In genomic region chr4:139951051-139951450, GRCh38 we compare ENCODE assay signal across 9 cellular contexts.
A peak's percentile ranks its signal among the peaks of the same experiment; 100 is the strongest.
DNase-seq lines count a peak whose midpoint lies in the region; ATAC-seq and TF ChIP-seq lines count a peak whose summit lies in the region.
"Had no signal": no experiment of that assay in that cellular context is flagged by ENCODE, and none has a peak within 500 bp of the region (broad histone marks: within the 10 kb centered on the region; RNA-seq: fewer than 3 reads in every experiment).

No MANE protein-coding gene starts in this region.

- H3K4me1 Mint-ChIP-seq in activated naive CD8-positive, alpha-beta T cell treated with anti-CD3 and anti-CD28 coated beads, Interleukin-2, amount 10 ng/mL, durations not matched to agents 7 days and 5 days, result peaks cover 41% of the 10 kb centered on the region
- peaks cover 37% of the 10 kb centered on the region for H3K4me1 Mint-ChIP-seq in neural crest cell

- H3K36me3 Mint-ChIP-seq in activated naive CD8-positive, alpha-beta T cell treated with anti-CD3 and anti-CD28 coated beads, Interleukin-2, amount 10 ng/mL, durations not matched to agents 7 days and 5 days, result peaks cover 10% of the 10 kb centered on the region
- H3K36me3 Mint-ChIP-seq in neural crest cell (ENCODE audit: low read depth), result peaks cover 8% of the 10 kb centered on the region

- peak; percentile 16 for ATAC-seq in GM18907 (IDR thresholded peaks at IDR 0.05; ENCODE audit: unreplicated experiment)
- peak; percentile 9 for ATAC-seq in HG03432 (IDR thresholded peaks at IDR 0.05; ENCODE audit: unreplicated experiment)
- peak; percentile 62 for ATAC-seq in activated naive CD8-positive, alpha-beta T cell treated with anti-CD3 and anti-CD28 coated beads, Interleukin-2, amount 10 ng/mL, durations not matched to agents 7 days and 5 days (ENCODE audit: low read depth)
- no peak for ATAC-seq in GM18861 (IDR thresholded peaks at IDR 0.05; ENCODE audit: unreplicated experiment)
- ATAC-seq in activated CD4-positive, CD25-positive, alpha-beta regulatory T cell treated with anti-CD3 and anti-CD28 coated beads, Interleukin-2, amount 50 U/mL, for 24 hours, result no peak

- TF ChIP-seq CTCF in neural crest cell (conservative IDR thresholded peaks at IDR 0.05), result no peak

- H3K27ac Mint-ChIP-seq in activated naive CD8-positive, alpha-beta T cell treated with anti-CD3 and anti-CD28 coated beads, Interleukin-2, amount 10 ng/mL, durations not matched to agents 7 days and 5 days, result peak overlapping the region; percentile 77
- H3K27ac Mint-ChIP-seq in neural crest cell (ENCODE audit: unreplicated experiment), result peak overlapping the region; percentile 31

- DNase-seq in activated naive CD8-positive, alpha-beta T cell treated with anti-CD3 and anti-CD28 coated beads, Interleukin-2, amount 10 ng/mL, durations not matched to agents 7 days and 5 days, result peak; percentile 45
- no peak for DNase-seq in neural crest cell (ENCODE audit: low read depth, low spot score)
- no peak for DNase-seq in activated gamma-delta T cell treated with Interleukin-2 at 50 U/mL for 16 hours
- no peak for DNase-seq in stimulated activated naive CD4-positive, alpha-beta T cell (lab: John Stamatoyannopoulos, UW)
- DNase-seq: PC-9 had no signal

- H3K4me3 Mint-ChIP-seq in activated naive CD8-positive, alpha-beta T cell treated with anti-CD3 and anti-CD28 coated beads, Interleukin-2, amount 10 ng/mL, durations not matched to agents 7 days and 5 days, result peak overlapping the region; percentile 47
- no peak overlapping the region for H3K4me3 Mint-ChIP-seq in neural crest cell

- POLR2A ChIA-PET in activated naive CD8-positive, alpha-beta T cell treated with anti-CD3 and anti-CD28 coated beads, Interleukin-2, amount 10 ng/mL, durations not matched to agents 7 days and 5 days (lab: Charles Lee), result interaction anchor here (0.9 to 1.4 kb wide), 4 partner anchors 11 to 286 kb away, joined by 3 to 6 read pairs (median 3); no protein-coding TSS in a partner anchor

- H3K27me3 Mint-ChIP-seq in activated naive CD8-positive, alpha-beta T cell treated with anti-CD3 and anti-CD28 coated beads, Interleukin-2, amount 10 ng/mL, durations not matched to agents 7 days and 5 days, result peaks cover 11% of the 10 kb centered on the region
- H3K27me3 Mint-ChIP-seq in neural crest cell (ENCODE audit: low read depth), result no peaks in the 10 kb centered on the region

- H3K9me3 Mint-ChIP-seq in activated naive CD8-positive, alpha-beta T cell treated with anti-CD3 and anti-CD28 coated beads, Interleukin-2, amount 10 ng/mL, durations not matched to agents 7 days and 5 days, result no peaks in the 10 kb centered on the region
- H3K9me3 Mint-ChIP-seq in neural crest cell, result peaks cover 2% of the 10 kb centered on the region

Comparison
In these comparisons a context has a peak if more than half of its experiments do, and no peak if none do; other contexts are left out.
1. ATAC-seq: peak in GM18907 (single experiment), HG03432 (single experiment) and activated naive CD8-positive, alpha-beta T cell treated with anti-CD3 and anti-CD28 coated beads, Interleukin-2, amount 10 ng/mL, durations not matched to agents 7 days and 5 days (single experiment); none in GM18861 (single experiment) and activated CD4-positive, CD25-positive, alpha-beta regulatory T cell treated with anti-CD3 and anti-CD28 coated beads, Interleukin-2, amount 50 U/mL, for 24 hours (0 of 2).